Comparison of ENCODE assay signal across 8 cellular contexts in genomic region chr13:21326155-21327030, GRCh38.
DNase-seq lines count a peak whose midpoint lies in the region; ATAC-seq and TF ChIP-seq lines count a peak whose summit lies in the region.

No MANE protein-coding gene starts in this region.

- intact Hi-C loops in mucosa of descending colon (cut with DNase I, micrococcal nuclease) (no loop called here), aorta (cut with DNase I) (no loop called here)

- H3K4me1 ChIP-seq in mucosa of descending colon (ENCODE audit: low read depth) (no peaks in the 10 kb centered on the region), aorta (ENCODE audit: control insufficient read depth in 1 of 2, insufficient read depth in 2 of 2, low read length in 2 of 2) (no peaks in the 10 kb centered on the region)

- no peaks in the 10 kb centered on the region for H3K27me3 ChIP-seq in aorta (ENCODE audit: control insufficient read depth in 1 of 2, insufficient read depth in 2 of 2, low read length in 1 of 2)

- POLR2A ChIA-PET in RWPE1 (lab: Yijun Ruan, JAX; ENCODE audit: low non-redundant PET), result no interaction called here

- WGBS in aorta, 2 donors, result 11 to 13% methylated on average over 52 of the region's 52 CpGs

- no peak overlapping the region for H3K27ac ChIP-seq in RWPE1
- H3K27ac ChIP-seq in aorta (ENCODE audit: low read depth in 1 of 2, low read length in 2 of 2), result no peak overlapping the region

- CTCF ChIA-PET in RWPE1 (lab: Yijun Ruan, JAX), result interaction anchor here (0.6 kb wide), 1 partner anchor 266 kb away, joined by 3 read pairs; no protein-coding TSS in a partner anchor

- TF ChIP-seq CTCF in RWPE1 (conservative IDR thresholded peaks at IDR 0.05; ENCODE audit: low read depth) (no peak), mucosa of descending colon (IDR thresholded peaks at IDR 0.05) (no peak)

- H3K9me3 ChIP-seq in mucosa of descending colon, result no peaks in the 10 kb centered on the region
- no peaks in the 10 kb centered on the region for H3K9me3 ChIP-seq in aorta (ENCODE audit: control insufficient read depth, low read length)

- H3K36me3 ChIP-seq in mucosa of descending colon (ENCODE audit: low read depth) (no peaks in the 10 kb centered on the region), aorta (ENCODE audit: control insufficient read depth in 1 of 2, insufficient read depth in 2 of 2, low read length in 1 of 2) (no peaks in the 10 kb centered on the region)

- DNase-seq in EL (peak; percentile 82), RWPE1 (ENCODE audit: low spot score) (peak; percentile 50), mucosa of descending colon (peak; percentile 15 to 60 (median 53)), aorta (no peak), NCI-H1105 treated with DMSO at 0.1 percent for 48 hours (lab: John Stamatoyannopoulos, UW) (no peak)

- ATAC-seq in esophagus mucosa, result peak; percentile 63
- ATAC-seq in mucosa of descending colon, result peak; percentile 82
- peak; percentile 74 for ATAC-seq in aorta (ENCODE audit: low FRiP score)
- no peak for ATAC-seq in GM19395 (IDR thresholded peaks at IDR 0.05; ENCODE audit: unreplicated experiment)
- no peak for ATAC-seq in GM19467 (IDR thresholded peaks at IDR 0.05; ENCODE audit: unreplicated experiment)

- no peak overlapping the region for H3K4me3 ChIP-seq in mucosa of descending colon
- peak overlapping the region in 1 of 2 donors; percentile 49 for H3K4me3 ChIP-seq in aorta (ENCODE audit: low read length in 2 of 2)

Comparison
In these comparisons a context has a peak if more than half of its experiments do, and no peak if none do; other contexts are left out.
1. DNase-seq: peak in EL (single experiment), RWPE1 (single experiment) and mucosa of descending colon (3 of 3); none in aorta (0 of 2) and NCI-H1105 treated with DMSO at 0.1 percent for 48 hours (single experiment).
2. ATAC-seq: peak in esophagus mucosa (single experiment), mucosa of descending colon (single experiment) and aorta (single experiment); none in GM19395 (single experiment) and GM19467 (single experiment).